ENCODE assay signal across 24 cellular contexts in the genomic region with DNA sequence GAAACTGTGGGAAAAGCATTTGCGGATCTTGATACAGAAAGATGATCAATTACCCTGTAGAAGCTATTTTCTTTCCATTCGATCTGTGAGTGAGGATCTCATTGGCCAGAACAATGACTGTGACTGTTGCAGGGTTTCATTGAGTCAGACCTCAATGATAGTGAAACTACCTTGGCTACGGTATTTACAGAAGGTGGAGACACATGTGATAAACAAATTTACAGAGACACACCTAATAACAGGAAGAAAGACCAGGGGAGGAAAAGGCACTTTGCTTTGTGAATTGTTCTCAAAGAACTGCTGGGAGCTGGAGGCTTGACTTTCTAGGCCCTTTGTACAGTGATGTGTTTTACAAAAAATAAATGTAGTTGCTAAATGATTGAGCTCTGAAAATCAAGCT. TPM values are rescaled to one million over a fixed set of nuclear protein-coding genes. Genes with fewer than 3 reads are reported as not detected.
DNase-seq lines count a peak whose midpoint lies in the region; ATAC-seq and TF ChIP-seq lines count a peak whose summit lies in the region.
"Had no signal": no experiment of that assay in that cellular context is flagged by ENCODE, and none has a peak within 500 bp of the region (broad histone marks: within the 10 kb centered on the region; RNA-seq: fewer than 3 reads in every experiment).

No MANE protein-coding gene starts in this region.

- in situ Hi-C loops in GM13977 (cut with MboI; ENCODE audit: low pct_unique_long_range_greater_than_20kb, low sequenced_read_pairs, unreplicated experiment) = no loop called here

- no peak for TF ChIP-seq CTCF in heart right ventricle (IDR thresholded peaks at IDR 0.05)
- TF ChIP-seq CTCF in hepatocyte (IDR thresholded peaks at IDR 0.05; ENCODE audit: poor library complexity) = no peak
- no peak for TF ChIP-seq CTCF in type B pancreatic cell (conservative IDR thresholded peaks at IDR 0.05)
- TF ChIP-seq CTCF in GM13977 (IDR thresholded peaks at IDR 0.05; ENCODE audit: extremely low read depth, insufficient read depth, missing control alignments) = no peak
- TF ChIP-seq CTCF in psoas muscle (IDR thresholded peaks at IDR 0.05) = no peak

- H3K4me2 ChIP-seq in hepatocyte = no peak overlapping the region

- no peaks in the 10 kb centered on the region for H3K27me3 Mint-ChIP-seq in type B pancreatic cell

- H3K36me3 ChIP-seq in heart right ventricle (no peaks in the 10 kb centered on the region), hepatocyte (replicated peaks; ENCODE audit: insufficient read depth, low read depth) (no peaks in the 10 kb centered on the region), psoas muscle (ENCODE audit: insufficient read depth in 1 of 2, low read depth in 1 of 2) (no peaks in the 10 kb centered on the region)
- H3K36me3 ChIP-seq: adrenal gland, brain microvascular endothelial cell, SJSA1, spleen had no signal

- 70 to 72% methylated on average over 3 of the region's 3 CpGs for WGBS in heart right ventricle, 2 donors
- 75% methylated on average over 3 of the region's 3 CpGs for WGBS in hepatocyte (ENCODE audit: low lambda C conversion rate, missing lambda C conversion rate)
- WGBS in psoas muscle, 3 donors = 71 to 78% (median 74%) methylated on average over 3 of the region's 3 CpGs

- peaks cover 0 to 25% (median 8%) of the 10 kb centered on the region in 11 donors for H3K9me3 ChIP-seq in heart right ventricle
- H3K9me3 ChIP-seq in hepatocyte (ENCODE audit: low read depth) = no peaks in the 10 kb centered on the region
- peaks cover 7% of the 10 kb centered on the region for H3K9me3 ChIP-seq in psoas muscle

- peak overlapping the region; percentile 23 for H3K27ac Mint-ChIP-seq in type B pancreatic cell
- H3K27ac Mint-ChIP-seq: activated CD4-positive, alpha-beta T cell treated with anti-CD3 and anti-CD28 coated beads for 36 hours; activated T-cell treated with anti-CD3 and anti-CD28 coated beads, Interleukin-2, amount 50 U/mL, for 24 hours; stimulated activated naive CD8-positive, alpha-beta T cell treated with anti-CD3 and anti-CD28 coated beads, Interleukin-15, Interleukin-2, amounts not matched to agents 100 ng/mL and 50 ng/mL, for 24 hours had no signal

- H3K27me3 ChIP-seq in heart right ventricle (no peaks in the 10 kb centered on the region), hepatocyte (no peaks in the 10 kb centered on the region), psoas muscle (ENCODE audit: insufficient read depth in 3 of 3, low read length in 2 of 3) (no peaks in the 10 kb centered on the region)
- H3K27me3 ChIP-seq: adrenal gland, brain microvascular endothelial cell, SJSA1, spleen had no signal

- peaks cover 0 to 23% (median 0%) of the 10 kb centered on the region in 9 donors for H3K4me1 ChIP-seq in heart right ventricle
- no peaks in the 10 kb centered on the region for H3K4me1 ChIP-seq in hepatocyte (ENCODE audit: insufficient read depth)
- no peaks in the 10 kb centered on the region for H3K4me1 ChIP-seq in psoas muscle
- H3K4me1 ChIP-seq: adrenal gland, spleen had no signal

- H3K79me2 ChIP-seq in hepatocyte = no peaks in the 10 kb centered on the region

- no peaks in the 10 kb centered on the region for H3K36me3 Mint-ChIP-seq in type B pancreatic cell

- peak in 6 of 8 donors; percentile 18 to 75 (median 66) for ATAC-seq in heart right ventricle
- no peak for ATAC-seq in left cardiac atrium
- no peak for ATAC-seq in GM18505 (IDR thresholded peaks at IDR 0.05; ENCODE audit: unreplicated experiment)
- no peak for ATAC-seq in psoas muscle
- ATAC-seq: activated CD4-positive, alpha-beta T cell treated with anti-CD3 and anti-CD28 coated beads for 36 hours had no signal

- H3K4me3 Mint-ChIP-seq in type B pancreatic cell = no peak overlapping the region
- H3K4me3 Mint-ChIP-seq: activated CD4-positive, alpha-beta T cell treated with anti-CD3 and anti-CD28 coated beads for 36 hours; activated T-cell treated with anti-CD3 and anti-CD28 coated beads, Interleukin-2, amount 50 U/mL, for 24 hours; stimulated activated naive CD8-positive, alpha-beta T cell treated with anti-CD3 and anti-CD28 coated beads, Interleukin-15, Interleukin-2, amounts not matched to agents 100 ng/mL and 50 ng/mL, for 24 hours had no signal

- peak overlapping the region in 9 of 10 donors; percentile 2 to 63 (median 45) for H3K27ac ChIP-seq in heart right ventricle
- H3K27ac ChIP-seq in hepatocyte = peak overlapping the region; percentile 58
- H3K27ac ChIP-seq in psoas muscle = no peak overlapping the region
- H3K27ac ChIP-seq: adrenal gland, brain microvascular endothelial cell, coronary artery, SJSA1 had no signal

- no peak overlapping the region for H2AFZ ChIP-seq in hepatocyte

- no peak overlapping the region for H3K4me3 ChIP-seq in heart right ventricle
- no peak overlapping the region for H3K4me3 ChIP-seq in hepatocyte
- no peak overlapping the region for H3K4me3 ChIP-seq in psoas muscle
- H3K4me3 ChIP-seq: adrenal gland, coronary artery, SJSA1, spleen had no signal

- TF ChIP-seq POLR2A in GM18505 (IDR thresholded peaks at IDR 0.05; ENCODE audit: borderline replicate concordance, extremely low read depth, insufficient read depth, insufficient read length) = no peak

- H3K4me1 Mint-ChIP-seq in type B pancreatic cell (ENCODE audit: unreplicated experiment) = no peaks in the 10 kb centered on the region
- H3K4me1 Mint-ChIP-seq: activated CD4-positive, alpha-beta T cell treated with anti-CD3 and anti-CD28 coated beads for 36 hours had no signal

- peaks cover 20% of the 10 kb centered on the region for H3K9me3 Mint-ChIP-seq in type B pancreatic cell

- H3K9me2 ChIP-seq in hepatocyte (replicated peaks; ENCODE audit: insufficient read depth) = no peaks in the 10 kb centered on the region

- intact Hi-C loops in heart right ventricle (cut with DNase I) = no loop called here
- intact Hi-C loops in left cardiac atrium (cut with DNase I) = no loop called here
- intact Hi-C loops in psoas muscle (cut with DNase I) = no loop called here

- DNase-seq in heart right ventricle = no peak
- DNase-seq in left cardiac atrium = no peak
- peak; percentile 85 for DNase-seq in NCI-H748 treated with DMSO at 0.1 percent for 48 hours (lab: John Stamatoyannopoulos, UW)
- DNase-seq in hepatocyte (ENCODE audit: low spot score) = no peak
- DNase-seq in type B pancreatic cell (ENCODE audit: extremely low spot score, unreplicated experiment) = no peak
- no peak for DNase-seq in GM13977 (ENCODE audit: low spot score)
- DNase-seq in psoas muscle = no peak
- DNase-seq: activated CD4-positive, alpha-beta T cell treated with anti-CD3 and anti-CD28 coated beads for 36 hours; activated CD8-positive, alpha-beta memory T cell treated with anti-CD3 and anti-CD28 coated beads for 24 hours; activated naive CD4-positive, alpha-beta T cell; activated T-cell treated with anti-CD3 and anti-CD28 coated beads, Interleukin-2, amount 50 U/mL, for 24 hours; adrenal gland; brain microvascular endothelial cell; C1 segment of cervical spinal cord; GF-D8; hippocampal formation; KBM-7; spleen; stimulated activated CD4-positive, alpha-beta T cell treated with anti-CD3 and anti-CD28 coated beads, Interleukin-4, amount 100 ng/mL, for 1 hour; trophoblast cell had no signal

- no peaks in the 10 kb centered on the region for H4K20me1 ChIP-seq in hepatocyte (ENCODE audit: insufficient read depth, poor library complexity, severe bottlenecking)

RNA-seq across cellular contexts. Expression of a gene that starts 19.9 kb away (rescaled TPM):
- total RNA-seq in heart right ventricle (10 to 100 TPM; 19.1 to 42.2 (median 29.6) TPM), left cardiac atrium (10 to 100 TPM; 35.4 to 39.0 TPM), hepatocyte (104 and 126 TPM in 2 replicates), type B pancreatic cell (ENCODE audit: low replicate concordance) (89.0 and 128 TPM in 2 replicates), psoas muscle (10 to 100 TPM; 23.2 to 34.2 (median 27.1) TPM)
- polyA plus RNA-seq in heart right ventricle (100 to 1,000 TPM in 1 of 2 donors, 10 to 100 TPM in 1; 28.3 to 148 TPM), hepatocyte (121 and 168 TPM in 2 replicates), psoas muscle (10 to 100 TPM; 23.6 to 43.5 (median 23.8) TPM)

RNA-seq across cellular contexts. Expression of a gene that starts 52.3 kb away (rescaled TPM):
- total RNA-seq in heart right ventricle = 10 to 100 TPM in 9 of 10 donors, 1 to 10 TPM in 1; 9.7 to 21.1 (median 14.8) TPM
- 10 to 100 TPM; 11.8 to 14.1 TPM for polyA plus RNA-seq in heart right ventricle
- 10 to 100 TPM in 1 of 2 donors, 1 to 10 TPM in 1; 9.5 to 14.8 TPM for total RNA-seq in left cardiac atrium
- 59.6 and 63.3 TPM in 2 replicates for total RNA-seq in hepatocyte
- 57.7 and 62.4 TPM in 2 replicates for polyA plus RNA-seq in hepatocyte
- 48.6 and 67.1 TPM in 2 replicates for total RNA-seq in type B pancreatic cell (ENCODE audit: low replicate concordance)
- 10 to 100 TPM in 1 of 4 donors, 1 to 10 TPM in 3; 6.6 to 10.8 (median 9.4) TPM for total RNA-seq in psoas muscle
- polyA plus RNA-seq in psoas muscle = 1 to 10 TPM; 5.8 to 9.2 (median 6.7) TPM

Comparison
In these comparisons a context has a peak if more than half of its experiments do, and no peak if none do; other contexts are left out.
1. ATAC-seq: peak in heart right ventricle (6 of 8); none in left cardiac atrium (0 of 2), GM18505 (single experiment) and psoas muscle (0 of 4).